1 cellular context compared by ENCODE assay signal in the genomic region with DNA sequence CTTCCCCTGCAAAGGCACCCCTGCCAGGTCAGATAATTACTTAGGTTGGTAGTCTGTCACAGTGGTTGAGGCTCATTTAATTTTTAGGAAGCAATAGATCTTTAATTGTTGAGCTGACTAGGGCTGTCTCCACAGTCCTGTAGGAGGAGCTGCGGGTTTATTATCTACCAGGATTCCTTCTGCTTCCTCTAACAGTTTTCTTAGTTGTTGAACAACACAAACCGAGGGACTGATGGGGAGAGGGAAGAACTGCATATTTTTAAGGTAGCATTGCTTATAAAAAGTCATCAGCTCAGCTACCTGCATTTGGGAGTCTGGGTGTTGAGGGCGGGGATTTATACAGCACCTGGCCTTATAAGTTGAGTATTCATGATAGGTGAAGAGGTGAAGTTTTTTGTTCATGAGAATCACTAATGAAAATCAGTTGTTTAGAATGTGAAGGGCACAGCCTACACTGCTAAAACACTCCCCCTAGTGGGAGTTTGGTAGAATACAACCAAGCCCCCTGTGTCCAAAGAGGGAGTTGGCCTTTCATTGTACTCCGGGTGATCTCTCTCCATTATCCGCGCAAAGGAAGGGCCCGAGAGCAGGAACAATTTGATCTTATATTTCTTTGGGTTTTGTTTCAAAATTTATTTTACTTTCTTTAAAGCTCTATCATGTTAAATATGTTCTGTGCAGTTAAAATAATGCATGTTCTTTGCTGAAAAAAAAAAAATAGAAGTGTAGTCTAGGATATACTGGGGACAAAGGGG.
A peak's percentile ranks its signal among the peaks of the same experiment; 100 is the strongest.
TF ChIP-seq lines count a peak whose summit lies in the region.

No MANE protein-coding gene starts in this region.

TF ChIP-seq in K562, 482 proteins besides CTCF, POLR2A, EP300 and RAD21 (continued from another document):
- no peak for TF ChIP-seq CREB3L1 (IDR thresholded peaks at IDR 0.05; ENCODE audit: borderline replicate concordance, low read depth)
- TF ChIP-seq PTRF (tag; IDR thresholded peaks at IDR 0.05), result no peak
- no peak for TF ChIP-seq STAT5A (IDR thresholded peaks at IDR 0.05; ENCODE audit: borderline replicate concordance, low read length)
- TF ChIP-seq GTF2E2 (tag; IDR thresholded peaks at IDR 0.05), result no peak
- no peak for TF ChIP-seq MAFG (tag; conservative IDR thresholded peaks at IDR 0.05)
- no peak for TF ChIP-seq NCOA4 (IDR thresholded peaks at IDR 0.05; ENCODE audit: partially characterized antibody)
- no peak for TF ChIP-seq SIX5 (IDR thresholded peaks at IDR 0.05; ENCODE audit: borderline replicate concordance in 1 of 2, insufficient read depth in 1 of 2, low read depth in 1 of 2, low read length in 2 of 2)
- peak; percentile 14; the same call in 1 of the 2 replicates for TF ChIP-seq SUPT5H (IDR thresholded peaks at IDR 0.05)
- no peak for TF ChIP-seq ZBTB8A (IDR thresholded peaks at IDR 0.05; ENCODE audit: partially characterized antibody)
- TF ChIP-seq, protein P1, sequence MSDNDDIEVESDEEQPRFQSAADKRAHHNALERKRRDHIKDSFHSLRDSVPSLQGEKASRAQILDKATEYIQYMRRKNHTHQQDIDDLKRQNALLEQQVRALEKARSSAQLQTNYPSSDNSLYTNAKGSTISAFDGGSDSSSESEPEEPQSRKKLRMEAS (CRISPR knock-in tag; IDR thresholded peaks at IDR 0.05), result no peak
- no peak for TF ChIP-seq SNRNP70 (optimal IDR thresholded peaks at IDR 0.05; ENCODE audit: low read depth, low read length)
- 0 out of 2 replicates have a peak, but pooled peaks have one; percentile 35 for TF ChIP-seq ZEB2 (IDR thresholded peaks at IDR 0.05)
- TF ChIP-seq TOE1 (IDR thresholded peaks at IDR 0.05; ENCODE audit: borderline replicate concordance), result 0 out of 2 replicates have a peak, but pooled peaks have one; percentile 60
- no peak for TF ChIP-seq TOE1 (CRISPR knock-in tag; IDR thresholded peaks at IDR 0.05; ENCODE audit: borderline replicate concordance, low read depth)
- TF ChIP-seq ZNF24 (IDR thresholded peaks at IDR 0.05), result peak; percentile 59; the same call in 1 of the 2 replicates
- no peak for TF ChIP-seq HNRNPLL (IDR thresholded peaks at IDR 0.05; ENCODE audit: low read depth, low read length, poor library complexity, severe bottlenecking)
- no peak for TF ChIP-seq RBM34 (IDR thresholded peaks at IDR 0.05; ENCODE audit: borderline replicate concordance, insufficient read depth, low read length)
- peak; percentile 47; the same call in 1 of the 2 replicates for TF ChIP-seq KLF16 (IDR thresholded peaks at IDR 0.05)
- no peak for TF ChIP-seq ETV6 (IDR thresholded peaks at IDR 0.05; ENCODE audit: borderline replicate concordance in 1 of 2, low read depth in 2 of 2, low read length in 1 of 2)
- TF ChIP-seq ETV6 (CRISPR knock-in tag; IDR thresholded peaks at IDR 0.05; ENCODE audit: borderline replicate concordance), result no peak
- TF ChIP-seq, protein P2, sequence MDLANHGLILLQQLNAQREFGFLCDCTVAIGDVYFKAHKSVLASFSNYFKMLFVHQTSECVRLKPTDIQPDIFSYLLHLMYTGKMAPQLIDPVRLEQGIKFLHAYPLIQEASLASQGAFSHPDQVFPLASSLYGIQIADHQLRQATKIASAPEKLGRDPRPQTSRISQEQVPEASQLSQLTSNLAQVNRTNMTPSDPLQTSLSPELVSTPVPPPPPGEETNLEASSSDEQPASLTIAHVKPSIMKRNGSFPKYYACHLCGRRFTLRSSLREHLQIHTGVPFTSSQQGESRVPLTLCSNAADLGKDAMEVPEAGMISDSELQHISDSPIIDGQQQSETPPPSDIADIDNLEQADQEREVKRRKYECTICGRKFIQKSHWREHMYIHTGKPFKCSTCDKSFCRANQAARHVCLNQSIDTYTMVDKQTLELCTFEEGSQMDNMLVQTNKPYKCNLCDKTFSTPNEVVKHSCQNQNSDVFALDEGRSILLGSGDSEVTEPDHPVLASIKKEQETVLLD (IDR thresholded peaks at IDR 0.05), result no peak
- TF ChIP-seq GMEB1 (CRISPR knock-in tag; IDR thresholded peaks at IDR 0.05), result no peak
- TF ChIP-seq ZFP36 (IDR thresholded peaks at IDR 0.05; ENCODE audit: low read depth, low read length, partially characterized antibody), result no peak
- no peak for TF ChIP-seq ERF (CRISPR knock-in tag; IDR thresholded peaks at IDR 0.05)
- no peak for TF ChIP-seq BCOR (IDR thresholded peaks at IDR 0.05)
- no peak for TF ChIP-seq GTF2A2 (tag; IDR thresholded peaks at IDR 0.05)
